Comparison of ENCODE assay signal across 10 cellular contexts in the genomic region with DNA sequence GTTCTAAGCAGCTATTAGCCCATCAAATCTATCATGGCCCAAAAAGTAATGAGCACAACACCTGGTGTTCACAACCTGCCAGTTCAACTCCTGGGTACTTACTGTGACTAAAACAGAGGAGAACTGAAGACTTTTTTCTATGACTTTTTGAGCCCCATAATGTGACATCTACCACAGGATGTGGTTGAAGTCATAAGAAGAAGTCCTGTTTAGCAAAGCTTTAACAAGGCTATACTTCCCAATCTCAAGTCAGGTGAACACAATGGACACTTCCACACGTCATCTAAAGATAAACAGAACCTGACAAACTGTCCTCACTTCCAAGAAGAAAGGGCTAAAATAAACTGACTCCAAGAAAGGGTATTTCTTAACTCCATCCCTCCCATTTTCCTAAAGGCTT.
DNase-seq lines count a peak whose midpoint lies in the region; ATAC-seq and TF ChIP-seq lines count a peak whose summit lies in the region.
"Had no signal": no experiment of that assay in that cellular context is flagged by ENCODE, and none has a peak within 500 bp of the region (broad histone marks: within the 10 kb centered on the region; RNA-seq: fewer than 3 reads in every experiment).

No MANE protein-coding gene starts in this region.

- H3K36me3 Mint-ChIP-seq in activated naive CD4-positive, alpha-beta T cell treated with anti-CD3 and anti-CD28 coated beads, Interleukin-2, amount 50 U/mL, for 24 hours, result peaks cover 14% of the 10 kb centered on the region

- no peaks in the 10 kb centered on the region for H3K9me3 Mint-ChIP-seq in activated naive CD4-positive, alpha-beta T cell treated with anti-CD3 and anti-CD28 coated beads, Interleukin-2, amount 50 U/mL, for 24 hours
- H3K9me3 Mint-ChIP-seq: brain had no signal

- peak overlapping the region; percentile 18 for H3K27ac Mint-ChIP-seq in activated naive CD4-positive, alpha-beta T cell treated with anti-CD3 and anti-CD28 coated beads, Interleukin-2, amount 50 U/mL, for 24 hours
- H3K27ac Mint-ChIP-seq: brain had no signal

- ATAC-seq in HG02973 (IDR thresholded peaks at IDR 0.05; ENCODE audit: unreplicated experiment) (peak; percentile 87), PC-3 (peak; percentile 56)

- no peaks in the 10 kb centered on the region for H3K79me2 ChIP-seq in PC-3 (ENCODE audit: low read length)

- TF ChIP-seq CTCF in PC-3 (conservative IDR thresholded peaks at IDR 0.05; ENCODE audit: low read depth, low read length) (no peak; the same call in 1 of the 2 replicates), esophagus squamous epithelium (IDR thresholded peaks at IDR 0.05) (no peak)

- intact Hi-C loops in PC-3 (cut with micrococcal nuclease) (no loop called here), esophagus squamous epithelium (cut with DNase I) (no loop called here)

- H3K27ac ChIP-seq in PC-3 (ENCODE audit: low read length), result peak overlapping the region; percentile 93
- no peak overlapping the region for H3K27ac ChIP-seq in esophagus squamous epithelium
- H3K27ac ChIP-seq: BLaER1 had no signal

- H3K9me2 ChIP-seq in PC-3 (replicated peaks; ENCODE audit: low read length), result no peaks in the 10 kb centered on the region

- no peaks in the 10 kb centered on the region for H3K27me3 ChIP-seq in PC-3 (ENCODE audit: low read length)
- H3K27me3 ChIP-seq in esophagus squamous epithelium, result no peaks in the 10 kb centered on the region
- H3K27me3 ChIP-seq: BLaER1 had no signal

- peaks cover 30% of the 10 kb centered on the region for H3K4me1 Mint-ChIP-seq in activated naive CD4-positive, alpha-beta T cell treated with anti-CD3 and anti-CD28 coated beads, Interleukin-2, amount 50 U/mL, for 24 hours
- H3K4me1 Mint-ChIP-seq: brain had no signal

- no peaks in the 10 kb centered on the region for H3K27me3 Mint-ChIP-seq in activated naive CD4-positive, alpha-beta T cell treated with anti-CD3 and anti-CD28 coated beads, Interleukin-2, amount 50 U/mL, for 24 hours
- H3K27me3 Mint-ChIP-seq: brain had no signal

- no TSS peak for BruUV-seq in PC-3 (replicated peaks; lab: Mats Ljungman, UMichigan)

- no peak for TF ChIP-seq POLR2A in esophagus squamous epithelium (IDR thresholded peaks at IDR 0.05)

- peaks cover 17% of the 10 kb centered on the region for H3F3A ChIP-seq in PC-3 (ENCODE audit: low read length, unreplicated experiment)

- POLR2A ChIA-PET in PC-3 (lab: Charles Lee; ENCODE audit: unreplicated experiment), result interaction anchor here (0.6 kb wide), 1 partner anchor 15 kb away, joined by 3 read pairs; no protein-coding TSS in a partner anchor

- H3K9ac ChIP-seq in PC-3 (ENCODE audit: low read length), result peak overlapping the region; percentile 61
- H3K9ac ChIP-seq: BLaER1 had no signal

- CTCF ChIA-PET in PC-3 (lab: Charles Lee), result no interaction called here

- H2AFZ ChIP-seq in PC-3 (ENCODE audit: low read length), result no peak overlapping the region

- H3K9me3 ChIP-seq in PC-3 (ENCODE audit: low read length) (no peaks in the 10 kb centered on the region), esophagus squamous epithelium (no peaks in the 10 kb centered on the region)
- H3K9me3 ChIP-seq: BLaER1 had no signal

- no peak overlapping the region for H3K4me3 ChIP-seq in PC-3 (ENCODE audit: low read length)
- H3K4me3 ChIP-seq in esophagus squamous epithelium, result no peak overlapping the region
- H3K4me3 ChIP-seq: BLaER1 had no signal

- H3K4me1 ChIP-seq in PC-3 (ENCODE audit: insufficient read depth, low read length), result peaks cover 48% of the 10 kb centered on the region
- H3K4me1 ChIP-seq in esophagus squamous epithelium, result peaks cover 3 to 8% (median 6%) of the 10 kb centered on the region in 3 donors

- H4K20me1 ChIP-seq in PC-3 (ENCODE audit: low read length), result no peaks in the 10 kb centered on the region
- H4K20me1 ChIP-seq: BLaER1 had no signal

- 0 out of 2 replicates have a peak, but pooled peaks cover 3% of the 10 kb centered on the region for H3K36me3 ChIP-seq in PC-3 (ENCODE audit: low read depth, low read length)
- H3K36me3 ChIP-seq in esophagus squamous epithelium, result peaks cover 0 to 40% (median 8%) of the 10 kb centered on the region in 3 donors

- WGBS in esophagus squamous epithelium, 2 donors, result 54 to 71% methylated on average over 1 of the region's 1 CpG

- no peak for DNase-seq in activated naive CD4-positive, alpha-beta T cell treated with Interleukin-2 at 50 U/mL for 16 hours
- DNase-seq in PC-3, result peak; percentile 86
- DNase-seq in DMS 273 treated with DMSO at 0.1 percent for 48 hours (lab: John Stamatoyannopoulos, UW), result no peak
- no peak for DNase-seq in EL
- no peak for DNase-seq in esophagus squamous epithelium (lab: John Stamatoyannopoulos, UW)
- no peak for DNase-seq in hippocampal formation (lab: John Stamatoyannopoulos, UW)

- H3K4me3 Mint-ChIP-seq in activated naive CD4-positive, alpha-beta T cell treated with anti-CD3 and anti-CD28 coated beads, Interleukin-2, amount 50 U/mL, for 24 hours, result no peak overlapping the region
- H3K4me3 Mint-ChIP-seq: brain had no signal

- H3K4me2 ChIP-seq in PC-3 (ENCODE audit: low read length), result peak overlapping the region; percentile 57
- H3K4me2 ChIP-seq: BLaER1 had no signal
